ENCODE assay signal across 21 cellular contexts in genomic region chr13:99261040-99261439, GRCh38. TPM values are rescaled to one million over a fixed set of nuclear protein-coding genes. Genes with fewer than 3 reads are reported as not detected.
DNase-seq lines count a peak whose midpoint lies in the region; ATAC-seq and TF ChIP-seq lines count a peak whose summit lies in the region.
"Had no signal": no experiment of that assay in that cellular context is flagged by ENCODE, and none has a peak within 500 bp of the region (broad histone marks: within the 10 kb centered on the region; RNA-seq: fewer than 3 reads in every experiment).

No MANE protein-coding gene starts in this region.

- H3K9me3 Mint-ChIP-seq in activated naive CD4-positive, alpha-beta T cell treated with anti-CD3 and anti-CD28 coated beads, Interleukin-2, amount 10 ng/mL, durations not matched to agents 7 days and 5 days, result no peaks in the 10 kb centered on the region
- H3K9me3 Mint-ChIP-seq in activated naive CD4-positive, alpha-beta T cell treated with anti-CD3 and anti-CD28 coated beads, Interleukin-2, amount 50 U/mL, for 72 hours, result no peaks in the 10 kb centered on the region
- peaks cover 4% of the 10 kb centered on the region for H3K9me3 Mint-ChIP-seq in glutamatergic neuron (ENCODE audit: unreplicated experiment)
- no peaks in the 10 kb centered on the region for H3K9me3 Mint-ChIP-seq in stimulated activated naive CD8-positive, alpha-beta T cell treated with anti-CD3 and anti-CD28 coated beads, Interleukin-15, amount 100 ng/mL, for 72 hours
- H3K9me3 Mint-ChIP-seq: activated T-helper 1 cell treated with anti-CD3 and anti-CD28 coated beads, Interleukin-12 subunit alpha, Interleukin-12 subunit beta, Interleukin-2, Interleukin-4 antibody, amounts not matched to agents 30 ng/mL and 10 ng/mL and 1 ng/mL, durations not matched to agents 14 hours and 24 hours and 36 hours had no signal

- peak; percentile 17 for TF ChIP-seq CTCF in glutamatergic neuron (IDR thresholded peaks at IDR 0.05; ENCODE audit: partially characterized antibody, unreplicated experiment)

- peaks cover 74% of the 10 kb centered on the region for H3K4me1 Mint-ChIP-seq in activated naive CD4-positive, alpha-beta T cell treated with anti-CD3 and anti-CD28 coated beads, Interleukin-2, amount 10 ng/mL, durations not matched to agents 7 days and 5 days
- peaks cover 12% of the 10 kb centered on the region for H3K4me1 Mint-ChIP-seq in glutamatergic neuron (ENCODE audit: low read depth, unreplicated experiment)
- H3K4me1 Mint-ChIP-seq in stimulated activated naive CD8-positive, alpha-beta T cell treated with anti-CD3 and anti-CD28 coated beads, Interleukin-15, amount 100 ng/mL, for 72 hours, result peaks cover 77% of the 10 kb centered on the region

- peak overlapping the region; percentile 35 for H3K27ac Mint-ChIP-seq in activated naive CD4-positive, alpha-beta T cell treated with anti-CD3 and anti-CD28 coated beads, Interleukin-2, amount 10 ng/mL, durations not matched to agents 7 days and 5 days
- H3K27ac Mint-ChIP-seq in activated naive CD4-positive, alpha-beta T cell treated with anti-CD3 and anti-CD28 coated beads, Interleukin-2, amount 50 U/mL, for 72 hours, result no peak overlapping the region
- H3K27ac Mint-ChIP-seq in glutamatergic neuron (ENCODE audit: unreplicated experiment), result peak overlapping the region; percentile 83
- H3K27ac Mint-ChIP-seq in stimulated activated naive CD8-positive, alpha-beta T cell treated with anti-CD3 and anti-CD28 coated beads, Interleukin-15, amount 100 ng/mL, for 72 hours, result peak overlapping the region; percentile 3 to 59
- H3K27ac Mint-ChIP-seq: activated T-helper 1 cell treated with anti-CD3 and anti-CD28 coated beads, Interleukin-12 subunit alpha, Interleukin-12 subunit beta, Interleukin-2, Interleukin-4 antibody, amounts not matched to agents 30 ng/mL and 10 ng/mL and 1 ng/mL, durations not matched to agents 14 hours and 24 hours and 36 hours had no signal

- H3K4me3 Mint-ChIP-seq in activated naive CD4-positive, alpha-beta T cell treated with anti-CD3 and anti-CD28 coated beads, Interleukin-2, amount 10 ng/mL, durations not matched to agents 7 days and 5 days, result no peak overlapping the region
- no peak overlapping the region for H3K4me3 Mint-ChIP-seq in glutamatergic neuron (ENCODE audit: unreplicated experiment)
- H3K4me3 Mint-ChIP-seq in stimulated activated naive CD8-positive, alpha-beta T cell treated with anti-CD3 and anti-CD28 coated beads, Interleukin-15, amount 100 ng/mL, for 72 hours, result no peak overlapping the region
- H3K4me3 Mint-ChIP-seq: activated T-helper 1 cell treated with anti-CD3 and anti-CD28 coated beads, Interleukin-12 subunit alpha, Interleukin-12 subunit beta, Interleukin-2, Interleukin-4 antibody, amounts not matched to agents 30 ng/mL and 10 ng/mL and 1 ng/mL, durations not matched to agents 14 hours and 24 hours and 36 hours had no signal

- CTCF ChIA-PET in activated naive CD4-positive, alpha-beta T cell treated with anti-CD3 and anti-CD28 coated beads, Interleukin-2, amount 10 ng/mL, durations not matched to agents 7 days and 5 days (lab: Charles Lee), result interaction anchor here (0.7 to 2.6 kb wide), 3 partner anchors 8 to 146 kb away, joined by 3 to 11 read pairs (median 9); no protein-coding TSS in a partner anchor

- H3K27me3 Mint-ChIP-seq in activated naive CD4-positive, alpha-beta T cell treated with anti-CD3 and anti-CD28 coated beads, Interleukin-2, amount 10 ng/mL, durations not matched to agents 7 days and 5 days, result no peaks in the 10 kb centered on the region
- H3K27me3 Mint-ChIP-seq in glutamatergic neuron (ENCODE audit: unreplicated experiment), result peaks cover 2% of the 10 kb centered on the region
- no peaks in the 10 kb centered on the region for H3K27me3 Mint-ChIP-seq in stimulated activated naive CD8-positive, alpha-beta T cell treated with anti-CD3 and anti-CD28 coated beads, Interleukin-15, amount 100 ng/mL, for 72 hours

- intact Hi-C loops in Right ventricle myocardium inferior (cut with DNase I), result no loop called here

- DNase-seq in activated naive CD4-positive, alpha-beta T cell treated with anti-CD3 and anti-CD28 coated beads, Interleukin-2, amount 10 ng/mL, durations not matched to agents 7 days and 5 days, result no peak
- no peak for DNase-seq in activated naive CD4-positive, alpha-beta T cell treated with anti-CD3 and anti-CD28 coated beads, Interleukin-2, amount 50 U/mL, for 72 hours (ENCODE audit: low spot score in 2 of 2)
- peak; percentile 30 for DNase-seq in NCI-H69 (lab: John Stamatoyannopoulos, UW)
- peak; percentile 54 for DNase-seq in glutamatergic neuron
- no peak for DNase-seq in stimulated activated naive CD8-positive, alpha-beta T cell treated with anti-CD3 and anti-CD28 coated beads, Interleukin-15, amount 100 ng/mL, for 72 hours
- no peak for DNase-seq in DMS53 treated with DMSO at 0.1 percent for 48 hours (lab: John Stamatoyannopoulos, UW; ENCODE audit: unreplicated experiment)
- DNase-seq in Right ventricle myocardium inferior (ENCODE audit: missing footprints), result no peak
- DNase-seq: aorta, Calu3, GOT3, hypothalamus, KG1, kidney glomerular epithelial cell, NCI-H1092 treated with DMSO at 0.1 percent for 48 hours, nucleus accumbens, Peyer's patch had no signal

- peaks cover 33% of the 10 kb centered on the region for H3K36me3 Mint-ChIP-seq in activated naive CD4-positive, alpha-beta T cell treated with anti-CD3 and anti-CD28 coated beads, Interleukin-2, amount 10 ng/mL, durations not matched to agents 7 days and 5 days
- H3K36me3 Mint-ChIP-seq in activated naive CD4-positive, alpha-beta T cell treated with anti-CD3 and anti-CD28 coated beads, Interleukin-2, amount 50 U/mL, for 72 hours, result peaks cover 6 to 30% of the 10 kb centered on the region in 2 donors
- H3K36me3 Mint-ChIP-seq in glutamatergic neuron (ENCODE audit: unreplicated experiment), result peaks cover 5% of the 10 kb centered on the region

- no peak for ATAC-seq in activated naive CD4-positive, alpha-beta T cell treated with anti-CD3 and anti-CD28 coated beads, Interleukin-2, amount 50 U/mL, for 72 hours
- ATAC-seq in stimulated activated naive CD8-positive, alpha-beta T cell treated with anti-CD3 and anti-CD28 coated beads, Interleukin-15, amount 100 ng/mL, for 72 hours, result no peak
- no peak for ATAC-seq in Right ventricle myocardium inferior
- ATAC-seq in HG02763 (IDR thresholded peaks at IDR 0.05; ENCODE audit: unreplicated experiment), result no peak
- ATAC-seq: SK-N-SH treated with all-trans-retinoic acid at 6 μM for 48 hours had no signal

RNA-seq across cellular contexts. Expression of gene GPR18, which starts 2.9 kb away (rescaled TPM):
- 1 to 10 TPM; 2.0 to 8.4 TPM for total RNA-seq in activated naive CD4-positive, alpha-beta T cell treated with anti-CD3 and anti-CD28 coated beads, Interleukin-2, amount 50 U/mL, for 72 hours
- not detected for total RNA-seq in glutamatergic neuron (ENCODE audit: unreplicated experiment)
- total RNA-seq in Right ventricle myocardium inferior, result not detected
- total RNA-seq: Calu3, G401, vagina had no signal

RNA-seq across cellular contexts. Expression of gene GPR183, which starts 46.2 kb away (rescaled TPM):
- total RNA-seq in activated naive CD4-positive, alpha-beta T cell treated with anti-CD3 and anti-CD28 coated beads, Interleukin-2, amount 50 U/mL, for 72 hours, result 10 to 100 TPM; 55.0 to 55.4 TPM
- total RNA-seq in glutamatergic neuron (ENCODE audit: unreplicated experiment), result not detected
- 2.7 TPM for total RNA-seq in Right ventricle myocardium inferior
- total RNA-seq: Calu3, G401 had no signal

Comparison
In these comparisons a context has a peak if more than half of its experiments do, and no peak if none do; other contexts are left out.
1. H3K27ac Mint-ChIP-seq: peak in activated naive CD4-positive, alpha-beta T cell treated with anti-CD3 and anti-CD28 coated beads, Interleukin-2, amount 10 ng/mL, durations not matched to agents 7 days and 5 days (single experiment), glutamatergic neuron (single experiment) and stimulated activated naive CD8-positive, alpha-beta T cell treated with anti-CD3 and anti-CD28 coated beads, Interleukin-15, amount 100 ng/mL, for 72 hours (2 of 2); none in activated naive CD4-positive, alpha-beta T cell treated with anti-CD3 and anti-CD28 coated beads, Interleukin-2, amount 50 U/mL, for 72 hours (0 of 2).
2. DNase-seq: peak in NCI-H69 (single experiment) and glutamatergic neuron (single experiment); none in activated naive CD4-positive, alpha-beta T cell treated with anti-CD3 and anti-CD28 coated beads, Interleukin-2, amount 10 ng/mL, durations not matched to agents 7 days and 5 days (single experiment), activated naive CD4-positive, alpha-beta T cell treated with anti-CD3 and anti-CD28 coated beads, Interleukin-2, amount 50 U/mL, for 72 hours (0 of 2), stimulated activated naive CD8-positive, alpha-beta T cell treated with anti-CD3 and anti-CD28 coated beads, Interleukin-15, amount 100 ng/mL, for 72 hours (0 of 2), DMS53 treated with DMSO at 0.1 percent for 48 hours (single experiment) and Right ventricle myocardium inferior (single experiment).
3. RNA of gene GPR183, which starts 46.2 kb away (total RNA-seq): 55.0 to 55.4 TPM in activated naive CD4-positive, alpha-beta T cell treated with anti-CD3 and anti-CD28 coated beads, Interleukin-2, amount 50 U/mL, for 72 hours; 2.7 TPM in Right ventricle myocardium inferior (single experiment) and not detected in glutamatergic neuron (single experiment); every median in the first group is over 10 times any median in the second.